36 cellular contexts compared by ENCODE assay signal in the genomic region with DNA sequence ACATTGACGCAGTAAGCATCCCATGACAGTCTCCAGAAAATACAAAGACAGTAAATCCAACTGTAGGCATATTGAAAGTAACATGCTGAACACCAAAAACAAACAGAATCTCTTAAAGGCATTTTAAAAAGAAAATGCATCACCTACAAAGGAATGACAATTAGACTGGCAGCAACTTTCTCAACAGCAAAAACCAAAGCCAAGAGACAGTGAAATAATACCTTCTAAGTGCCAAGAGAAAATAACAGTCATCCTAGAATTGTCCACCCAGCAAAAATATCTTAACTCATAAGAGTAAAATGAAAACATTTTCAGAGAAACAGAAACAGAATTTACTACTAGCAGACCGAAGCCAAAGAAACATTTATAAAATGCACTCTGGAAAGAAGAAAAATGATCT. TPM values are rescaled to one million over a fixed set of nuclear protein-coding genes. Genes with fewer than 3 reads are reported as not detected.
"Had no signal": no experiment of that assay in that cellular context is flagged by ENCODE, and none has a peak within 500 bp of the region (broad histone marks: within the 10 kb centered on the region; RNA-seq: fewer than 3 reads in every experiment).

No MANE protein-coding gene starts in this region.

- DNase-seq: cortex of kidney; effector memory CD8-positive, alpha-beta T cell; erythroblast; esophagus squamous epithelium; foreskin keratinocyte; heart left ventricle; kidney; mucosa of descending colon; naive B cell; stimulated activated CD4-positive, alpha-beta T cell treated with anti-CD3 and anti-CD28 coated beads, Interleukin-12 subunit alpha, Interleukin-12 subunit beta, amount 100 ng/mL, for 4 hours; stimulated activated CD4-positive, alpha-beta T cell treated with anti-CD3 and anti-CD28 coated beads, Interleukin-1b, Interleukin-23, amount 100 ng/mL, for 48 hours; stimulated activated CD4-positive, alpha-beta T cell treated with anti-CD3 and anti-CD28 coated beads, Interleukin-4, amount 100 ng/mL, for 1 hour; stimulated activated CD8-positive, alpha-beta memory T cell treated with anti-CD3 and anti-CD28 coated beads, Interleukin-4, amount 100 ng/mL, for 48 hours; stimulated activated naive CD4-positive, alpha-beta T cell treated with Interleukin-2 at 50 U/mL for 16 hours; stomach; substantia nigra; testis; tibial artery had no signal

- H2AFZ ChIP-seq: hepatocyte had no signal

- H3K9me3 Mint-ChIP-seq: effector memory CD8-positive, alpha-beta T cell; mesothelial cell of epicardium; natural killer cell treated with Interleukin-12 subunit alpha and Interleukin-12 subunit beta and Interleukin-15 and Interleukin-18, amount 100 ng/mL, for 72 hours; neural crest cell; type B pancreatic cell had no signal

- H3K4me1 ChIP-seq: gastroesophageal sphincter, prostate gland, stomach, testis, tibial artery had no signal

- H3K36me3 ChIP-seq: esophagus squamous epithelium, gastroesophageal sphincter, heart left ventricle, neutrophil, prostate gland, right atrium auricular region, stomach, tibial artery had no signal

- H3K27me3 ChIP-seq: esophagus squamous epithelium, foreskin keratinocyte, gastroesophageal sphincter, heart left ventricle, hepatocyte, right atrium auricular region, stomach, testis, tibial artery had no signal

- H3K4me3 ChIP-seq: esophagus squamous epithelium, gastroesophageal sphincter, heart left ventricle, hepatocyte, lung, mucosa of descending colon, prostate gland, right atrium auricular region, smooth muscle cell, stomach, testis, tibial artery had no signal

- H3K4me1 Mint-ChIP-seq: memory B cell, mesothelial cell of epicardium, naive B cell, neural crest cell had no signal

- H3K4me3 Mint-ChIP-seq: effector memory CD8-positive, alpha-beta T cell; memory B cell; mesothelial cell of epicardium; naive B cell; natural killer cell treated with Interleukin-12 subunit alpha and Interleukin-12 subunit beta and Interleukin-15 and Interleukin-18, amount 100 ng/mL, for 72 hours; neural crest cell; type B pancreatic cell had no signal

- H3K27me3 Mint-ChIP-seq: type B pancreatic cell had no signal

- H3K27ac Mint-ChIP-seq: effector memory CD8-positive, alpha-beta T cell; memory B cell; mesothelial cell of epicardium; naive B cell; natural killer cell treated with Interleukin-12 subunit alpha and Interleukin-12 subunit beta and Interleukin-15 and Interleukin-18, amount 100 ng/mL, for 72 hours; type B pancreatic cell had no signal

- H3K27ac ChIP-seq: esophagus squamous epithelium, foreskin keratinocyte, gastroesophageal sphincter, heart left ventricle, hepatocyte, neutrophil, prostate gland, right atrium auricular region, stomach, testis, tibial artery had no signal

- H3K79me2 ChIP-seq: hepatocyte had no signal

- H3K4me2 ChIP-seq: hepatocyte, smooth muscle cell had no signal

- ATAC-seq: effector memory CD8-positive, alpha-beta T cell; foreskin keratinocyte; gastroesophageal sphincter; heart left ventricle; left lobe of liver; mucosa of descending colon; natural killer cell treated with Interleukin-12 subunit alpha and Interleukin-12 subunit beta and Interleukin-15 and Interleukin-18, amount 100 ng/mL, for 72 hours; sciatic nerve had no signal

- H3K9me3 ChIP-seq: esophagus squamous epithelium, gastroesophageal sphincter, heart left ventricle, mucosa of descending colon, neutrophil, prostate gland, right atrium auricular region, stomach, testis, tibial artery had no signal

- H3K36me3 Mint-ChIP-seq: memory B cell; mesothelial cell of epicardium; naive B cell; natural killer cell treated with Interleukin-12 subunit alpha and Interleukin-12 subunit beta and Interleukin-15 and Interleukin-18, amount 100 ng/mL, for 72 hours; type B pancreatic cell had no signal

RNA-seq across cellular contexts. Expression of a gene that starts 20.0 kb away (rescaled TPM):
- total RNA-seq: dermis microvascular lymphatic vessel endothelial cell; foreskin keratinocyte; heart left ventricle; hepatocyte; left lobe of liver; liver; lung; mesothelial cell of epicardium; mucosa of descending colon; natural killer cell treated with Interleukin-12 subunit alpha and Interleukin-12 subunit beta and Interleukin-15 and Interleukin-18, amount 100 ng/mL, for 72 hours; neural crest cell; omental fat pad; right atrium auricular region; sciatic nerve; smooth muscle cell; stomach; urinary bladder had no signal
- polyA plus RNA-seq: foreskin keratinocyte, heart left ventricle, hepatocyte, liver, lung, smooth muscle cell, stomach, urinary bladder had no signal

RNA-seq across cellular contexts. Expression of a gene that starts 49.2 kb away (rescaled TPM):
- total RNA-seq: natural killer cell treated with Interleukin-12 subunit alpha and Interleukin-12 subunit beta and Interleukin-15 and Interleukin-18, amount 100 ng/mL, for 72 hours; sciatic nerve had no signal
